Comparison of ENCODE assay signal across 8 cellular contexts in genomic region chr12:57461326-57461903, GRCh38. TPM values are rescaled to one million over a fixed set of nuclear protein-coding genes. Genes with fewer than 3 reads are reported as not detected.
DNase-seq lines count a peak whose midpoint lies in the region; ATAC-seq and TF ChIP-seq lines count a peak whose summit lies in the region.

No MANE protein-coding gene starts in this region.

- H3K4me1 ChIP-seq in RWPE2 (ENCODE audit: insufficient read depth, poor library complexity, severe bottlenecking) (peaks cover 24% of the 10 kb centered on the region), right lobe of liver (peaks cover 0 to 37% (median 1%) of the 10 kb centered on the region in 4 donors), stomach smooth muscle (ENCODE audit: control insufficient read depth, insufficient read depth, low read length) (peaks cover 32% of the 10 kb centered on the region)

- H3K27me3 ChIP-seq in RWPE2 (ENCODE audit: insufficient read depth, poor library complexity, severe bottlenecking) (no peaks in the 10 kb centered on the region), right lobe of liver (no peaks in the 10 kb centered on the region), stomach smooth muscle (ENCODE audit: control insufficient read depth in 1 of 2, insufficient read depth in 2 of 2, low read length in 2 of 2) (peaks cover 5 to 8% of the 10 kb centered on the region in 2 donors)

- TF ChIP-seq CTCF in RWPE2 (IDR thresholded peaks at IDR 0.05; ENCODE audit: poor library complexity, severe bottlenecking) = no peak
- TF ChIP-seq CTCF in coronary artery (IDR thresholded peaks at IDR 0.05) = no peak
- no peak for TF ChIP-seq CTCF in right lobe of liver (IDR thresholded peaks at IDR 0.05)

- TF ChIP-seq POLR2A in right lobe of liver (IDR thresholded peaks at IDR 0.05) = no peak

- ATAC-seq in Right ventricle myocardium inferior = peak; percentile 40
- peak; percentile 12; the same call in 2 of the 3 replicates for ATAC-seq in RWPE2 (ENCODE audit: low read depth)
- ATAC-seq in right lobe of liver = peak in 2 of 4 donors; percentile 2 to 9
- ATAC-seq in HG03521 (IDR thresholded peaks at IDR 0.05; ENCODE audit: unreplicated experiment) = no peak

- H3K9me3 ChIP-seq in RWPE2 (ENCODE audit: severe bottlenecking) (no peaks in the 10 kb centered on the region), right lobe of liver (no peaks in the 10 kb centered on the region), stomach smooth muscle (ENCODE audit: control insufficient read depth in 2 of 2, low read length in 2 of 2) (no peaks in the 10 kb centered on the region)

- peak overlapping the region; percentile 64 for H3K27ac ChIP-seq in RWPE2 (ENCODE audit: poor library complexity, severe bottlenecking)
- peak overlapping the region; percentile 41 to 92 for H3K27ac ChIP-seq in coronary artery
- no peak overlapping the region for H3K27ac ChIP-seq in right lobe of liver
- peak overlapping the region; percentile 49 for H3K27ac ChIP-seq in stomach smooth muscle (ENCODE audit: low read length)

- intact Hi-C loops in Right ventricle myocardium inferior (cut with DNase I) (no loop called here), cardiac septum (cut with DNase I) (no loop called here), right lobe of liver (cut with DNase I) (no loop called here)

- H3K4me3 ChIP-seq in RWPE2 (ENCODE audit: severe bottlenecking) = peak overlapping the region; percentile 36
- H3K4me3 ChIP-seq in coronary artery = peak overlapping the region; percentile 93
- H3K4me3 ChIP-seq in right lobe of liver = peak overlapping the region; percentile 36 to 53 (median 44)
- H3K4me3 ChIP-seq in stomach smooth muscle (ENCODE audit: low read length in 2 of 2) = peak overlapping the region; percentile 72 to 80

- H3K36me3 ChIP-seq in RWPE2 (ENCODE audit: low read depth) (no peaks in the 10 kb centered on the region), right lobe of liver (no peaks in the 10 kb centered on the region), stomach smooth muscle (ENCODE audit: control insufficient read depth in 2 of 2, insufficient read depth in 2 of 2, low read length in 2 of 2) (no peaks in the 10 kb centered on the region)

- 0% methylated on average over 16 of the region's 29 CpGs for WGBS in right lobe of liver (ENCODE audit: insufficient coverage, low coverage, low lambda C conversion rate, missing lambda C conversion rate)

- peak overlapping the region in 1 of 2 donors; percentile 35 for H3K9ac ChIP-seq in stomach smooth muscle (ENCODE audit: low read length in 2 of 2)

- peak; percentile 81 for DNase-seq in Right ventricle myocardium inferior (ENCODE audit: missing footprints)
- no peak for DNase-seq in cardiac septum (ENCODE audit: low spot score)
- no peak for DNase-seq in RWPE2 (ENCODE audit: low spot score)
- peak; percentile 89 for DNase-seq in coronary artery (ENCODE audit: low spot score)
- DNase-seq in right lobe of liver = peak in 1 of 3 donors; percentile 74
- no peak for DNase-seq in NOMO-1 treated with dmso at 0.1 percent for 144 hours (lab: John Stamatoyannopoulos, UW; ENCODE audit: unreplicated experiment)

RNA-seq across cellular contexts. Expression of gene GLI1, which starts 1.8 kb away (rescaled TPM):
- total RNA-seq in Right ventricle myocardium inferior = 0.92 TPM
- 0.83 TPM for total RNA-seq in cardiac septum
- total RNA-seq in right lobe of liver = under 1 TPM; 0.16 to 0.74 (median 0.55) TPM

RNA-seq across cellular contexts. Expression of gene INHBE, which starts 6.3 kb away (rescaled TPM):
- not detected for total RNA-seq in Right ventricle myocardium inferior
- total RNA-seq in cardiac septum = 0.73 TPM
- 100 to 1,000 TPM in 4 of 6 experiments, 10 to 100 TPM in 2; 17.4 to 302 (median 150) TPM for total RNA-seq in right lobe of liver

RNA-seq across cellular contexts. Expression of gene ARHGAP9, which starts 18.3 kb away (rescaled TPM):
- total RNA-seq in Right ventricle myocardium inferior = 6.4 TPM
- total RNA-seq in cardiac septum = 5.9 TPM
- total RNA-seq in right lobe of liver = 10 to 100 TPM in 1 of 6 experiments, 1 to 10 TPM in 5; 3.5 to 11.0 (median 6.8) TPM

RNA-seq across cellular contexts. Expression of gene MARS1, which starts 26.5 kb away (rescaled TPM):
- total RNA-seq in Right ventricle myocardium inferior (89.7 TPM), cardiac septum (89.2 TPM), right lobe of liver (10 to 100 TPM; 53.4 to 66.6 (median 60.4) TPM)

RNA-seq across cellular contexts. Expression of gene INHBC, which starts 26.8 kb away (rescaled TPM):
- total RNA-seq in Right ventricle myocardium inferior (not detected), cardiac septum (not detected), right lobe of liver (100 to 1,000 TPM in 1 of 6 experiments, 10 to 100 TPM in 5; 14.7 to 123 (median 63.6) TPM)

Comparison
In these comparisons a context has a peak if more than half of its experiments do, and no peak if none do; other contexts are left out.
1. DNase-seq: peak in Right ventricle myocardium inferior (single experiment) and coronary artery (single experiment); none in cardiac septum (single experiment), RWPE2 (single experiment) and NOMO-1 treated with dmso at 0.1 percent for 144 hours (single experiment).
2. H3K27ac ChIP-seq: peak in RWPE2 (single experiment), coronary artery (2 of 2) and stomach smooth muscle (single experiment); none in right lobe of liver (0 of 3).
3. H3K4me3 ChIP-seq: peak in every context shown above with its lines; median percentile 93 in coronary artery; 76 in stomach smooth muscle; 44 in right lobe of liver; 36 in RWPE2.
4. RNA of gene INHBE, which starts 6.3 kb away (total RNA-seq): 17.4 to 302 TPM in right lobe of liver; 0.73 TPM in cardiac septum (single experiment) and not detected in Right ventricle myocardium inferior (single experiment); every median in the first group is over 10 times any median in the second.